In the genomic region with DNA sequence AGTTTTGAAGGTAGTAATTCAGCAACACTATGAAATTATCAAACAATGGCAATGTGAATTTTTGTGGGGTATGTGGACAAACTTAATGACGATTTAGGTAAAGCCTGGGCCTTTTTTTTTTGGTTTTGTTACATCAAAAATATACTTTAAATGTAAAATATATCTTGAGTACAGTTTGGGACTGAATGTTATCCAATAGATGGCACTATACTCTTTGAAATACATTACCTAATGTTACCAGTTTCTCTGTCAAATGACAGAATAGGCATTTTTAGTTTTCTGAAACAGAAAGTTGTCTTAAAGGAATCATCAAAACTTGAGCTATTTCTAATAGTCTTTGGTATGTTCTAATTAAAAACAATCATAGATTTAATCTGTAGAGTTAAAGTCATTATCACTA, we compare ENCODE assay signal across 11 cellular contexts.
DNase-seq lines count a peak whose midpoint lies in the region; ATAC-seq, FAIRE-seq and TF ChIP-seq lines count a peak whose summit lies in the region.
"Had no signal": no experiment of that assay in that cellular context is flagged by ENCODE, and none has a peak within 500 bp of the region (broad histone marks: within the 10 kb centered on the region; RNA-seq: fewer than 3 reads in every experiment).

No MANE protein-coding gene starts in this region.

- intact Hi-C loops in pancreas (cut with DNase I) = no loop called here

- no peak overlapping the region for H3K4me3 Mint-ChIP-seq in astrocyte (ENCODE audit: unreplicated experiment)

- H3K27ac ChIP-seq in astrocyte (ENCODE audit: low read depth, low read length) (no peak overlapping the region), pancreas (no peak overlapping the region)

- ATAC-seq in pancreas = peak in 3 of 4 donors; percentile 46 to 67 (median 48)

- H3K4me3 ChIP-seq in Loucy (ENCODE audit: low read length, poor library complexity, severe bottlenecking) (no peak overlapping the region), astrocyte (ENCODE audit: insufficient read depth, low read depth, low read length) (no peak overlapping the region), pancreas (no peak overlapping the region)

- no peak overlapping the region for H2AFZ ChIP-seq in Loucy (ENCODE audit: low read length)
- no peak overlapping the region for H2AFZ ChIP-seq in astrocyte (ENCODE audit: low read depth, low read length)

- H3K36me3 ChIP-seq in Loucy (ENCODE audit: insufficient read depth, low read length) (no peaks in the 10 kb centered on the region), astrocyte (ENCODE audit: insufficient read depth, low read length) (no peaks in the 10 kb centered on the region), pancreas (no peaks in the 10 kb centered on the region)

- H3K36me3 Mint-ChIP-seq in astrocyte (ENCODE audit: low read depth, unreplicated experiment) = no peaks in the 10 kb centered on the region

- H3K27me3 ChIP-seq in Loucy (ENCODE audit: insufficient read depth, low read length, poor library complexity, severe bottlenecking) = no peaks in the 10 kb centered on the region
- no peaks in the 10 kb centered on the region for H3K27me3 ChIP-seq in astrocyte (ENCODE audit: insufficient read depth, low read length)
- H3K27me3 ChIP-seq in pancreas = no peaks in the 10 kb centered on the region

- no peaks in the 10 kb centered on the region for H3K4me1 ChIP-seq in Loucy (ENCODE audit: insufficient read depth, low read length, poor library complexity, severe bottlenecking)
- no peaks in the 10 kb centered on the region for H3K4me1 ChIP-seq in astrocyte (ENCODE audit: insufficient read depth, low read length)
- no peaks in the 10 kb centered on the region for H3K4me1 ChIP-seq in pancreas

- H3K4me1 Mint-ChIP-seq in astrocyte (ENCODE audit: low read depth, unreplicated experiment) = no peaks in the 10 kb centered on the region

- 4 to 8% methylated on average over 1 of the region's 1 CpG for WGBS in pancreas, 2 donors

- FAIRE-seq in astrocyte (lab: Jason Lieb, UNC) (no peak), pancreas (lab: Jason Lieb, UNC) (no peak)
- FAIRE-seq: GM12892, urothelium cell line had no signal

- no peak overlapping the region for H3K4me2 ChIP-seq in Loucy (ENCODE audit: low read depth, low read length, poor library complexity, severe bottlenecking)
- H3K4me2 ChIP-seq in astrocyte (ENCODE audit: low read length) = no peak overlapping the region

- no peaks in the 10 kb centered on the region for H3K9me3 ChIP-seq in Loucy (ENCODE audit: insufficient read depth, low read depth, low read length)
- no peaks in the 10 kb centered on the region for H3K9me3 ChIP-seq in astrocyte (ENCODE audit: insufficient read depth, low read depth, low read length)
- no peaks in the 10 kb centered on the region for H3K9me3 ChIP-seq in pancreas

- no peaks in the 10 kb centered on the region for H3K79me2 ChIP-seq in Loucy (ENCODE audit: insufficient read depth, low read length)
- no peaks in the 10 kb centered on the region for H3K79me2 ChIP-seq in astrocyte (ENCODE audit: insufficient read depth, low read length)

- H3K9me3 Mint-ChIP-seq in astrocyte (ENCODE audit: unreplicated experiment) = no peaks in the 10 kb centered on the region

- no peaks in the 10 kb centered on the region for H3K27me3 Mint-ChIP-seq in astrocyte (ENCODE audit: low read depth, unreplicated experiment)

- H3K9ac ChIP-seq in Loucy (ENCODE audit: low read depth, low read length, poor library complexity, severe bottlenecking) (no peak overlapping the region), astrocyte (ENCODE audit: low read length) (no peak overlapping the region)

- TF ChIP-seq CTCF in Loucy (conservative IDR thresholded peaks at IDR 0.05; ENCODE audit: low read length) (peak; percentile 61), astrocyte (IDR thresholded peaks at IDR 0.05; ENCODE audit: insufficient read depth, low read depth, low read length) (peak; percentile 19), pancreas (IDR thresholded peaks at IDR 0.05) (peak in 1 of 4 donors; percentile 35)

- peak; percentile 17 for DNase-seq in NCI-H2171 treated with DMSO at 0.1 percent for 48 hours (lab: John Stamatoyannopoulos, UW)
- DNase-seq in NCI-H2171 (lab: John Stamatoyannopoulos, UW) = no peak
- no peak for DNase-seq in astrocyte (ENCODE audit: low read depth)
- DNase-seq in pancreas = no peak
- no peak for DNase-seq in DMS79 treated with DMSO at 0.1 percent for 48 hours (lab: John Stamatoyannopoulos, UW)
- no peak for DNase-seq in hepatic stellate cell (ENCODE audit: low spot score)
- DNase-seq in COLO668 (lab: John Stamatoyannopoulos, UW; ENCODE audit: unreplicated experiment) = no peak
- DNase-seq: NCI-H2081 treated with DMSO at 0.1 percent for 48 hours had no signal

- no peaks in the 10 kb centered on the region for H3F3A ChIP-seq in Loucy (ENCODE audit: low read depth)

- no peak overlapping the region for H3K27ac Mint-ChIP-seq in astrocyte (ENCODE audit: unreplicated experiment)

- no peaks in the 10 kb centered on the region for H4K20me1 ChIP-seq in Loucy (ENCODE audit: insufficient read depth, low read length, poor library complexity, severe bottlenecking)
- H4K20me1 ChIP-seq in astrocyte (ENCODE audit: insufficient read depth, low read length) = no peaks in the 10 kb centered on the region

- H3K9me2 ChIP-seq in Loucy (replicated peaks; ENCODE audit: low read depth, low read length) = no peaks in the 10 kb centered on the region
